Comparison of ENCODE assay signal across 14 cellular contexts in the genomic region with DNA sequence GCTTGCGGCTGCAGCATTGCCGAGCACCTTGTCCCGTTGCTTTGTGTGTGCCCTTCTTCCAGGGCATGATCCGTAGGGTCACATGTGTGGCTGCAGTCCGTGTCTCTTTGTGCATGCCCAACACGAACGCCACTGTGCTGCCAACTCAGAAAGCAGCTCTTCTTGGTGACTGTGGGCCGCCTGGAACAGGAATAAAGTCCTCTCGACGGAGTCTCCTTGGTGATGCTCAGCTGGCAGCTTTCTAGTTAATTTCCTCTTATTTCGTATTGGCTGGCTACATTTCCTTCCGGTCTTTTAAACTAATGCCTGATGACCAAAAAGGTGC.
"Had no signal": no experiment of that assay in that cellular context is flagged by ENCODE, and none has a peak within 500 bp of the region (broad histone marks: within the 10 kb centered on the region; RNA-seq: fewer than 3 reads in every experiment).

No MANE protein-coding gene starts in this region.

- H3K27ac Mint-ChIP-seq: activated CD8-positive, alpha-beta memory T cell treated with anti-CD3 and anti-CD28 coated beads, Interleukin-2, amount 10 ng/mL, durations not matched to agents 7 days and 5 days; activated naive CD8-positive, alpha-beta T cell treated with anti-CD3 and anti-CD28 coated beads, Interleukin-2, amount 50 U/mL, for 24 hours; nephron had no signal

- H3K27ac ChIP-seq: pancreas, thyroid gland had no signal

- ATAC-seq: activated CD8-positive, alpha-beta memory T cell treated with anti-CD3 and anti-CD28 coated beads, Interleukin-2, amount 10 ng/mL, durations not matched to agents 7 days and 5 days; activated naive CD8-positive, alpha-beta T cell treated with anti-CD3 and anti-CD28 coated beads, Interleukin-2, amount 50 U/mL, for 24 hours; activated T-cell treated with anti-CD3 and anti-CD28 coated beads, Interleukin-2, amount 50 U/mL, for 4 hours had no signal

- H3K4me3 Mint-ChIP-seq: activated CD8-positive, alpha-beta memory T cell treated with anti-CD3 and anti-CD28 coated beads, Interleukin-2, amount 10 ng/mL, durations not matched to agents 7 days and 5 days; activated naive CD8-positive, alpha-beta T cell treated with anti-CD3 and anti-CD28 coated beads, Interleukin-2, amount 50 U/mL, for 24 hours; activated T-cell treated with anti-CD3 and anti-CD28 coated beads, Interleukin-2, amount 50 U/mL, for 4 hours; immature natural killer cell had no signal

- H3K4me3 ChIP-seq: pancreas, thyroid gland had no signal

- H3K9me3 ChIP-seq: pancreas, thyroid gland had no signal

- FAIRE-seq: pancreas had no signal

- H3K27me3 Mint-ChIP-seq: activated CD8-positive, alpha-beta memory T cell treated with anti-CD3 and anti-CD28 coated beads, Interleukin-2, amount 10 ng/mL, durations not matched to agents 7 days and 5 days; activated naive CD8-positive, alpha-beta T cell treated with anti-CD3 and anti-CD28 coated beads, Interleukin-2, amount 50 U/mL, for 24 hours had no signal

- DNase-seq: activated CD4-positive, alpha-beta T cell treated with anti-CD3 and anti-CD28 coated beads, Interleukin-2, amount 50 U/mL, for 48 hours; activated CD8-positive, alpha-beta memory T cell treated with anti-CD3 and anti-CD28 coated beads, Interleukin-2, amount 10 ng/mL, durations not matched to agents 7 days and 5 days; activated naive CD8-positive, alpha-beta T cell treated with anti-CD3 and anti-CD28 coated beads, Interleukin-2, amount 50 U/mL, for 24 hours; activated T-cell treated with anti-CD3 and anti-CD28 coated beads, Interleukin-2, amount 50 U/mL, for 4 hours; cortex of kidney; erythroblast; immature natural killer cell; mesenchymal stem cell; SIG-M5; stimulated activated CD4-positive, alpha-beta T cell treated with anti-CD3 and anti-CD28 coated beads, Interleukin-15, amount 100 ng/mL, for 24 hours; stimulated activated CD4-positive, alpha-beta T cell treated with anti-CD3 and anti-CD28 coated beads, Interleukin-4, amount 100 ng/mL, for 4 hours; thyroid gland had no signal
